Comparison of ENCODE assay signal across 21 cellular contexts in the genomic region with DNA sequence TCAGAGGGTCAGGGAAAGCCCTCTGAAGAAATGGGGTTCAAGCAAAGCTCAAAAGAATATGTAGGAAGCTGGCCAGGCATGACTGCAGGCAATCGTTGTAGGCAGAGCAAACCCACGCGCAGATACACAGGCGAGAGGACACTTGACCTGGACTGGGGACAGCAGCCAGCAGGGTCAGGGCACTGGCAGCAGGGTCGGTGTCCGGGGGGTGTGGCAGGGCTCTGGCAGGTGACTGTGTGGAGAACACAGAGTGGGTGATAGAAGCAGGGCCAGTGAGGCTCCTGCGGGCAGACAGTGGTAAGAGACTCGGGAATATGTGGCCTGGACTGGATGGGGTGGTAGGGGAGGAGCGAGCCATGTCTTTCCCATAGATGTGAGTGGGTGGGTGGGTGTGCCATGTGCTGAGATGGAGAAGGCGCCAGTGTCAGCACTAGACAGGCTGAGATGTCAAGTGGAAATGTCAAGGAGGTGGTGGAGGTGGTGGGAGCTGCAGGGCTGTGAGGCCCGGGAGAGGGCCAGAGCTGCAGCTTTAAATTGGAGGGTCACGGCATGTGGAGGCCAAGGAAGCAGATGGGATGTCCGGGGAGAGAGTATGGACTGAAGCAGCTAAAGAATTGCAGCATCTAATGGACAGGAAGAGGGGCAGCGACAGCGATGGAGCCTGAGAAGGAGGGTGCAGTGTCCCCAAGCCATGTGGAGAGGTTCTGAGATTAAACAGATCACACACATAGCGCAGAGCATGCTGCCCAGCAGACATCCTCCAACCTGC. TPM values are rescaled to one million over a fixed set of nuclear protein-coding genes. Genes with fewer than 3 reads are reported as not detected.
DNase-seq lines count a peak whose midpoint lies in the region; ATAC-seq and TF ChIP-seq lines count a peak whose summit lies in the region.
"Had no signal": no experiment of that assay in that cellular context is flagged by ENCODE, and none has a peak within 500 bp of the region (broad histone marks: within the 10 kb centered on the region; RNA-seq: fewer than 3 reads in every experiment).

No MANE protein-coding gene starts in this region.

- TF ChIP-seq CTCF in MCF 10A (IDR thresholded peaks at IDR 0.05; ENCODE audit: unreplicated experiment) (no peak), breast epithelium (IDR thresholded peaks at IDR 0.05) (no peak), ascending aorta (IDR thresholded peaks at IDR 0.05) (no peak), GM10266 (IDR thresholded peaks at IDR 0.05; ENCODE audit: control insufficient read depth, insufficient read depth, low read depth, missing control alignments) (no peak)

- no peak overlapping the region for H3K4me3 Mint-ChIP-seq in MCF 10A (ENCODE audit: unreplicated experiment)
- no peak overlapping the region for H3K4me3 Mint-ChIP-seq in memory B cell
- no peak overlapping the region for H3K4me3 Mint-ChIP-seq in stimulated activated naive B cell treated with anti-CD40 and anti-IgM and Interleukin-4, amounts not matched to agents 10 μg/mL and 1 μg/mL and 100 μg/mL, for 72 hours
- H3K4me3 Mint-ChIP-seq: activated naive CD8-positive, alpha-beta T cell treated with anti-CD3 and anti-CD28 coated beads, Interleukin-2, amount 10 ng/mL, durations not matched to agents 7 days and 5 days; endodermal cell; stimulated activated naive CD8-positive, alpha-beta T cell treated with anti-CD3 and anti-CD28 coated beads, Interleukin-15, Interleukin-2, amounts not matched to agents 100 ng/mL and 50 ng/mL, for 24 hours had no signal

- ATAC-seq in memory B cell (ENCODE audit: low read depth) (no peak), GM18502 (IDR thresholded peaks at IDR 0.05; ENCODE audit: poor library complexity, unreplicated experiment) (no peak)
- no peak for ATAC-seq in stimulated activated naive B cell treated with anti-CD40 and anti-IgM and Interleukin-4, amounts not matched to agents 10 μg/mL and 1 μg/mL and 100 μg/mL, for 72 hours (replicated peaks)
- ATAC-seq: gastroesophageal sphincter had no signal

- CTCF ChIA-PET in MCF 10A (lab: Yijun Ruan, JAX), result interaction anchor here (0.6 to 1.0 kb wide), 4 partner anchors 10 to 644 kb away, joined by 3 to 4 read pairs (median 4); no protein-coding TSS in a partner anchor

- intact Hi-C loops in MCF 10A (cut with micrococcal nuclease), result no loop called here
- intact Hi-C loops in breast epithelium (cut with DNase I; ENCODE audit: low total_unique reads), result no loop called here
- intact Hi-C loops in ascending aorta (cut with DNase I), result no loop called here

- H3K9me3 ChIP-seq in breast epithelium (no peaks in the 10 kb centered on the region), ascending aorta (no peaks in the 10 kb centered on the region)
- H3K9me3 ChIP-seq: gastroesophageal sphincter, ovary, Peyer's patch, spleen, vagina had no signal

- no peaks in the 10 kb centered on the region for H3K27me3 Mint-ChIP-seq in MCF 10A (ENCODE audit: insufficient read depth, unreplicated experiment)
- no peaks in the 10 kb centered on the region for H3K27me3 Mint-ChIP-seq in memory B cell
- no peaks in the 10 kb centered on the region for H3K27me3 Mint-ChIP-seq in stimulated activated naive B cell treated with anti-CD40 and anti-IgM and Interleukin-4, amounts not matched to agents 10 μg/mL and 1 μg/mL and 100 μg/mL, for 72 hours
- H3K27me3 Mint-ChIP-seq: activated naive CD8-positive, alpha-beta T cell treated with anti-CD3 and anti-CD28 coated beads, Interleukin-2, amount 10 ng/mL, durations not matched to agents 7 days and 5 days; stimulated activated naive CD8-positive, alpha-beta T cell treated with anti-CD3 and anti-CD28 coated beads, Interleukin-15, Interleukin-2, amounts not matched to agents 100 ng/mL and 50 ng/mL, for 24 hours had no signal

- no TSS peak for BruUV-seq in MCF 10A (replicated peaks; lab: Mats Ljungman, UMichigan)

- peaks cover 8% of the 10 kb centered on the region for H3K36me3 ChIP-seq in breast epithelium
- peaks cover 55 to 86% of the 10 kb centered on the region in 2 donors for H3K36me3 ChIP-seq in ascending aorta
- H3K36me3 ChIP-seq: ovary had no signal

- H3K4me3 ChIP-seq in breast epithelium (no peak overlapping the region), ascending aorta (no peak overlapping the region)
- H3K4me3 ChIP-seq: gastroesophageal sphincter, ovary, Peyer's patch, spleen, vagina had no signal

- peaks cover 4 to 5% of the 10 kb centered on the region in 2 donors for H3K4me1 ChIP-seq in breast epithelium
- H3K4me1 ChIP-seq in ascending aorta, result peaks cover 6 to 40% of the 10 kb centered on the region in 2 donors

- H3K36me3 Mint-ChIP-seq in MCF 10A (ENCODE audit: insufficient read depth, unreplicated experiment) (peaks cover 93% of the 10 kb centered on the region), memory B cell (peaks cover 26% of the 10 kb centered on the region)
- peaks cover 51 to 65% of the 10 kb centered on the region in 2 donors for H3K36me3 Mint-ChIP-seq in stimulated activated naive B cell treated with anti-CD40 and anti-IgM and Interleukin-4, amounts not matched to agents 10 μg/mL and 1 μg/mL and 100 μg/mL, for 72 hours

- H3K27ac Mint-ChIP-seq in MCF 10A (ENCODE audit: low read depth, unreplicated experiment) (peak overlapping the region; percentile 16), memory B cell (peak overlapping the region; percentile 57)
- H3K27ac Mint-ChIP-seq in stimulated activated naive B cell treated with anti-CD40 and anti-IgM and Interleukin-4, amounts not matched to agents 10 μg/mL and 1 μg/mL and 100 μg/mL, for 72 hours, result peak overlapping the region; percentile 75
- H3K27ac Mint-ChIP-seq: activated naive CD8-positive, alpha-beta T cell treated with anti-CD3 and anti-CD28 coated beads, Interleukin-2, amount 10 ng/mL, durations not matched to agents 7 days and 5 days; endodermal cell; stimulated activated naive CD8-positive, alpha-beta T cell treated with anti-CD3 and anti-CD28 coated beads, Interleukin-15, Interleukin-2, amounts not matched to agents 100 ng/mL and 50 ng/mL, for 24 hours had no signal

- POLR2A ChIA-PET in MCF 10A (lab: Yijun Ruan, JAX), result interaction anchor here (0.6 to 11.5 kb wide), 5 partner anchors 13 to 1205 kb away, joined by 3 to 294 read pairs (median 7); partner anchors contain the start of genes CHCHD4, LSM3, TMEM43 and XPC

- H3K27me3 ChIP-seq in breast epithelium (no peaks in the 10 kb centered on the region), ascending aorta (no peaks in the 10 kb centered on the region)
- H3K27me3 ChIP-seq: gastroesophageal sphincter, ovary, Peyer's patch, spleen, vagina had no signal

- H3K9me3 Mint-ChIP-seq in MCF 10A (ENCODE audit: unreplicated experiment) (no peaks in the 10 kb centered on the region), memory B cell (no peaks in the 10 kb centered on the region)
- H3K9me3 Mint-ChIP-seq in stimulated activated naive B cell treated with anti-CD40 and anti-IgM and Interleukin-4, amounts not matched to agents 10 μg/mL and 1 μg/mL and 100 μg/mL, for 72 hours, result no peaks in the 10 kb centered on the region
- H3K9me3 Mint-ChIP-seq: activated naive CD8-positive, alpha-beta T cell treated with anti-CD3 and anti-CD28 coated beads, Interleukin-2, amount 10 ng/mL, durations not matched to agents 7 days and 5 days; endodermal cell; stimulated activated naive CD8-positive, alpha-beta T cell treated with anti-CD3 and anti-CD28 coated beads, Interleukin-15, Interleukin-2, amounts not matched to agents 100 ng/mL and 50 ng/mL, for 24 hours had no signal

- DNase-seq in MCF 10A (ENCODE audit: unreplicated experiment) (no peak), breast epithelium (ENCODE audit: low spot score in 2 of 2) (no peak), ascending aorta (ENCODE audit: low spot score in 2 of 2) (peak in 1 of 2 donors; percentile 60), memory B cell (ENCODE audit: low spot score in 2 of 2) (no peak), GM10266 (ENCODE audit: extremely low spot score) (no peak)
- DNase-seq in stimulated activated naive B cell treated with anti-CD40 and anti-IgM and Interleukin-4, amounts not matched to agents 10 μg/mL and 1 μg/mL and 100 μg/mL, for 72 hours, result no peak
- DNase-seq in activated CD4-positive, alpha-beta T cell treated with anti-CD3 and anti-CD28 coated beads for 4 hours, result no peak
- DNase-seq: activated naive CD8-positive, alpha-beta T cell treated with anti-CD3 and anti-CD28 coated beads, Interleukin-2, amount 10 ng/mL, durations not matched to agents 7 days and 5 days; endodermal cell; GF-D8; HCEC 1CT; mesenchymal stem cell; NCI-H2107; NCI-H748 treated with DMSO at 0.1 percent for 48 hours; ovary; Peyer's patch; spleen had no signal

- no peak for TF ChIP-seq POLR2A in breast epithelium (IDR thresholded peaks at IDR 0.05)

- peak overlapping the region in 1 of 2 donors; percentile 41 for H3K27ac ChIP-seq in breast epithelium
- H3K27ac ChIP-seq in ascending aorta, result peak overlapping the region; percentile 77 to 85
- H3K27ac ChIP-seq: ovary, vagina had no signal

- peaks cover 51% of the 10 kb centered on the region for H3K4me1 Mint-ChIP-seq in MCF 10A (ENCODE audit: insufficient read depth, unreplicated experiment)
- H3K4me1 Mint-ChIP-seq in memory B cell, result no peaks in the 10 kb centered on the region
- peaks cover 6 to 7% of the 10 kb centered on the region in 2 donors for H3K4me1 Mint-ChIP-seq in stimulated activated naive B cell treated with anti-CD40 and anti-IgM and Interleukin-4, amounts not matched to agents 10 μg/mL and 1 μg/mL and 100 μg/mL, for 72 hours

RNA-seq across cellular contexts. Expression of gene TMEM43, which starts 13.4 kb away (rescaled TPM):
- total RNA-seq in MCF 10A (2022), result 120 and 124 TPM in 2 replicates
- total RNA-seq in breast epithelium, result 100 to 1,000 TPM in 1 of 3 donors, 10 to 100 TPM in 2; 90.5 to 170 (median 93.4) TPM
- total RNA-seq in ascending aorta, result 166 TPM

RNA-seq across cellular contexts. Expression of gene CHCHD4, which starts 13.6 kb away (rescaled TPM):
- 31.6 and 35.0 TPM in 2 replicates for total RNA-seq in MCF 10A (2022)
- total RNA-seq in breast epithelium, result 10 to 100 TPM; 15.1 to 19.9 (median 17.9) TPM
- 1.9 TPM for total RNA-seq in ascending aorta

RNA-seq across cellular contexts. Expression of gene XPC, which starts 40.1 kb away (rescaled TPM):
- 73.3 and 83.6 TPM in 2 replicates for total RNA-seq in MCF 10A (2022)
- 10 to 100 TPM; 57.4 to 74.2 (median 61.3) TPM for total RNA-seq in breast epithelium
- total RNA-seq in ascending aorta, result 48.9 TPM

RNA-seq across cellular contexts. Expression of gene LSM3, which starts 40.3 kb away (rescaled TPM):
- total RNA-seq in MCF 10A (2022) (10.2 and 12.9 TPM in 2 replicates), breast epithelium (10 to 100 TPM; 10.5 to 11.5 (median 11.5) TPM), ascending aorta (3.9 TPM)

Comparison
In these comparisons a context has a peak if more than half of its experiments do, and no peak if none do; other contexts are left out.
1. H3K27ac Mint-ChIP-seq: peak in every context shown above with its lines; median percentile 75 in stimulated activated naive B cell treated with anti-CD40 and anti-IgM and Interleukin-4, amounts not matched to agents 10 μg/mL and 1 μg/mL and 100 μg/mL, for 72 hours; 57 in memory B cell; 16 in MCF 10A.